7 cellular contexts compared by ENCODE assay signal in genomic region chr19:34970185-34970780, GRCh38. TPM values are rescaled to one million over a fixed set of nuclear protein-coding genes. Genes with fewer than 3 reads are reported as not detected.
A peak's percentile ranks its signal among the peaks of the same experiment; 100 is the strongest.
DNase-seq lines count a peak whose midpoint lies in the region; ATAC-seq and TF ChIP-seq lines count a peak whose summit lies in the region.
"Not testable (repeated sequence)": the region's sequence is repeated elsewhere in the genome, so short reads cannot be mapped to it uniquely, and the experiment has no call there.

No MANE protein-coding gene starts in this region.

- H4K20me1 ChIP-seq in DND-41 (ENCODE audit: insufficient read depth, low read length), result not testable (repeated sequence)

- 90% methylated on average over 12 of the region's 12 CpGs for WGBS in esophagus muscularis mucosa
- WGBS in lower leg skin, 2 donors, result 87 to 88% methylated on average over 12 of the region's 12 CpGs
- 91% methylated on average over 12 of the region's 12 CpGs for WGBS in suprapubic skin

- H3K27me3 Mint-ChIP-seq in WTC11 (ENCODE audit: low read depth), result peaks cover 30% of the 10 kb centered on the region

- CTCF ChIA-PET in WTC11 (lab: Charles Lee), result not testable (repeated sequence)

- not testable (repeated sequence) for H3K79me2 ChIP-seq in DND-41 (ENCODE audit: insufficient read depth, low read length)

- H3K27me3 ChIP-seq in DND-41 (ENCODE audit: insufficient read depth, low read length, poor library complexity); colonic mucosa; esophagus muscularis mucosa; suprapubic skin: not testable (repeated sequence)

- H3K4me1 Mint-ChIP-seq in WTC11, result peaks cover 37% of the 10 kb centered on the region

- H3K9ac ChIP-seq in DND-41 (ENCODE audit: low read depth, low read length); colonic mucosa (ENCODE audit: low read depth in 2 of 2, low read length in 2 of 2): not testable (repeated sequence)

- peaks cover 31% of the 10 kb centered on the region for H3K9me3 ChIP-seq in DND-41 (ENCODE audit: insufficient read depth, low read length, severe bottlenecking)
- H3K9me3 ChIP-seq in colonic mucosa, esophagus muscularis mucosa, suprapubic skin: not testable (repeated sequence)

- H3K36me3 Mint-ChIP-seq in WTC11, result peaks cover 45% of the 10 kb centered on the region

- TF ChIP-seq POLR2A in esophagus muscularis mucosa (IDR thresholded peaks at IDR 0.05; ENCODE audit: low read depth); lower leg skin (IDR thresholded peaks at IDR 0.05); suprapubic skin (IDR thresholded peaks at IDR 0.05): not testable (repeated sequence)

- peaks cover 48% of the 10 kb centered on the region for H3K9me3 Mint-ChIP-seq in WTC11

- TF ChIP-seq CTCF in DND-41 (IDR thresholded peaks at IDR 0.05; ENCODE audit: borderline replicate concordance, extremely low read depth, low read length, poor library complexity, severe bottlenecking); WTC11 (IDR thresholded peaks at IDR 0.05); colonic mucosa (IDR thresholded peaks at IDR 0.05); esophagus muscularis mucosa (IDR thresholded peaks at IDR 0.05); lower leg skin (IDR thresholded peaks at IDR 0.05); suprapubic skin (IDR thresholded peaks at IDR 0.05): not testable (repeated sequence)

- not testable (repeated sequence) for H3K4me1 ChIP-seq in DND-41 (ENCODE audit: insufficient read depth, low read length); colonic mucosa
- H3K4me1 ChIP-seq in esophagus muscularis mucosa (peaks cover 8 to 14% (median 10%) of the 10 kb centered on the region in 4 donors), suprapubic skin (peaks cover 13% of the 10 kb centered on the region)

- not testable (repeated sequence) for ATAC-seq in DND-41 (ENCODE audit: insufficient read depth, low read depth); WTC11

- H3K4me3 ChIP-seq in DND-41 (ENCODE audit: low read depth in 1 of 2, low read length in 2 of 2); colonic mucosa; esophagus muscularis mucosa; lower leg skin (ENCODE audit: low read depth, poor library complexity, severe bottlenecking); suprapubic skin: not testable (repeated sequence)

- H3K27ac Mint-ChIP-seq in WTC11, result not testable (repeated sequence)

- TF ChIP-seq EP300 in esophagus muscularis mucosa (IDR thresholded peaks at IDR 0.05); suprapubic skin (IDR thresholded peaks at IDR 0.05): not testable (repeated sequence)

- peak; percentile 53 for DNase-seq in DND-41
- peak; percentile 15 for DNase-seq in NCI-H146 (lab: John Stamatoyannopoulos, UW)
- DNase-seq in WTC11 (ENCODE audit: low spot score), result not testable (repeated sequence)
- DNase-seq in colonic mucosa, result peak; percentile 8
- DNase-seq in esophagus muscularis mucosa (ENCODE audit: extremely low spot score), result peak; percentile 31
- DNase-seq in lower leg skin (ENCODE audit: low spot score in 2 of 2), result peak; percentile 7 to 49
- DNase-seq in suprapubic skin (ENCODE audit: low spot score in 2 of 2), result peak; percentile 32 to 58

- POLR2A ChIA-PET in WTC11 (lab: Charles Lee), result not testable (repeated sequence)

- H3K27ac ChIP-seq in DND-41 (ENCODE audit: low read length); colonic mucosa; esophagus muscularis mucosa (replicated peaks in 1 of 4); suprapubic skin: not testable (repeated sequence)

- not testable (repeated sequence) for H3K36me3 ChIP-seq in DND-41 (ENCODE audit: insufficient read depth, low read length); colonic mucosa; esophagus muscularis mucosa; suprapubic skin

- H3K4me3 Mint-ChIP-seq in WTC11, result not testable (repeated sequence)

- not testable (repeated sequence) for H3K4me2 ChIP-seq in DND-41 (ENCODE audit: insufficient read depth, low read length)

- intact Hi-C loops in colonic mucosa (cut with DNase I); esophagus muscularis mucosa (cut with DNase I); lower leg skin (cut with DNase I; ENCODE audit: low total_unique reads): not testable (repeated sequence)

- H2AFZ ChIP-seq in DND-41 (ENCODE audit: low read depth, low read length), result not testable (repeated sequence)

TF ChIP-seq in WTC11, 78 proteins besides CTCF, POLR2A, EP300 and RAD21:
- TF ChIP-seq ZNF121 (CRISPR knock-in tag; IDR thresholded peaks at IDR 0.05), result peak; percentile 79

RNA-seq across cellular contexts. Expression of gene ZNF792, which starts 6.3 kb away (rescaled TPM):
- total RNA-seq in WTC11 (2021) (6.6 to 12.9 TPM (median 8.0 TPM) in 3 replicates), colonic mucosa (1 to 10 TPM; 6.7 to 8.1 TPM), esophagus muscularis mucosa (1 to 10 TPM; 4.6 to 8.4 (median 6.4) TPM), lower leg skin (1 to 10 TPM; 2.8 to 6.7 (median 4.7) TPM), suprapubic skin (1 to 10 TPM; 2.5 to 6.5 (median 3.7) TPM)

RNA-seq across cellular contexts. Expression of gene GRAMD1A, which starts 29.8 kb away (rescaled TPM):
- total RNA-seq in WTC11 (2021) (235 to 389 TPM (median 236 TPM) in 3 replicates), colonic mucosa (10 to 100 TPM; 26.3 to 31.0 TPM), esophagus muscularis mucosa (10 to 100 TPM; 27.8 to 55.3 (median 52.1) TPM), lower leg skin (10 to 100 TPM; 12.6 to 49.2 (median 20.3) TPM), suprapubic skin (10 to 100 TPM; 16.3 to 38.7 (median 20.8) TPM)

RNA-seq across cellular contexts. Expression of gene ZNF30, which starts 43.6 kb away (rescaled TPM):
- 5.4 to 6.8 TPM (median 6.0 TPM) in 3 replicates for total RNA-seq in WTC11 (2021)
- total RNA-seq in colonic mucosa, result 1 to 10 TPM; 1.3 to 2.1 TPM
- total RNA-seq in esophagus muscularis mucosa, result 1 to 10 TPM; 1.3 to 9.6 (median 2.5) TPM
- 1 to 10 TPM in 3 of 4 donors, under 1 TPM in 1; 0.53 to 2.1 (median 1.8) TPM for total RNA-seq in lower leg skin
- total RNA-seq in suprapubic skin, result 1 to 10 TPM in 2 of 4 donors, under 1 TPM in 2; 0.44 to 3.4 (median 1.5) TPM

RNA-seq across cellular contexts. Expression of gene SCN1B, which starts 60.0 kb away (rescaled TPM):
- total RNA-seq in WTC11 (2021) (4.4 to 8.0 TPM (median 4.8 TPM) in 3 replicates), colonic mucosa (1 to 10 TPM; 1.8 to 2.1 TPM), esophagus muscularis mucosa (10 to 100 TPM in 3 of 4 donors, 1 to 10 TPM in 1; 8.3 to 15.7 (median 12.8) TPM), lower leg skin (1 to 10 TPM; 1.1 to 4.4 (median 3.0) TPM), suprapubic skin (1 to 10 TPM; 1.4 to 4.3 (median 2.9) TPM)
